In the genomic region with DNA sequence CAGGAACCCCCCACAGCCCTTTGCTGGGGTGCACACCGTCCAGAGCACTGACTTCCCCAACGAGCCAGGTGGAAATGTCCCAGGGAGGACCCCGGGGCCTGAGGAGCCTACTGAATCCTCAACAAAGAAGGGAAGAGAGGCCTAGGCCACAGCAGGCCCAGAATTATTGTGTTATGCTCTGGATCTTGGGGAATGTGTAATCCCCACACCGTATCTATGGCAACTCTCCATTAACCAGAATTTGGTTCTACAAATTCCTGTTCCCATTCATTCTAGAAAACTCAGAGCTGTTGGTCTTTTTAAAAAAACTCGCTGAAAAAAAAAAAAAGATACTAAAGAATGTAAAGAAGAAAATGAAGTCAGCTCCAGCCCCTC, we compare ENCODE assay signal across 14 cellular contexts.
DNase-seq lines count a peak whose midpoint lies in the region; ATAC-seq and TF ChIP-seq lines count a peak whose summit lies in the region.
"Had no signal": no experiment of that assay in that cellular context is flagged by ENCODE, and none has a peak within 500 bp of the region (broad histone marks: within the 10 kb centered on the region; RNA-seq: fewer than 3 reads in every experiment).

No MANE protein-coding gene starts in this region.

- no peak overlapping the region for H3K4me3 Mint-ChIP-seq in natural killer cell
- H3K4me3 Mint-ChIP-seq in natural killer cell treated with Interleukin-12 subunit alpha and Interleukin-12 subunit beta and Interleukin-15 and Interleukin-18, amount 100 ng/mL, for 72 hours = no peak overlapping the region
- H3K4me3 Mint-ChIP-seq in neural crest cell = peak overlapping the region; percentile 61

- H3K27ac ChIP-seq in dorsolateral prefrontal cortex (peak overlapping the region; percentile 49 to 97 (median 90)), urinary bladder (ENCODE audit: low read depth) (peak overlapping the region; percentile 27)
- H3K27ac ChIP-seq: body of pancreas, testis had no signal

- H3K9me3 Mint-ChIP-seq in natural killer cell (no peaks in the 10 kb centered on the region), neural crest cell (no peaks in the 10 kb centered on the region)
- H3K9me3 Mint-ChIP-seq in natural killer cell treated with Interleukin-12 subunit alpha and Interleukin-12 subunit beta and Interleukin-15 and Interleukin-18, amount 100 ng/mL, for 72 hours = no peaks in the 10 kb centered on the region

- TF ChIP-seq CTCF in natural killer cell (IDR thresholded peaks at IDR 0.05) = no peak
- no peak for TF ChIP-seq CTCF in dorsolateral prefrontal cortex (IDR thresholded peaks at IDR 0.05 in 54 of 56, conservative IDR thresholded peaks at IDR 0.05 in 2 of 56; ENCODE audit: low read depth in 1 of 56, partially characterized antibody in 56 of 56)
- TF ChIP-seq CTCF in neural crest cell (conservative IDR thresholded peaks at IDR 0.05) = no peak

- H3K27ac Mint-ChIP-seq in natural killer cell (peak overlapping the region; percentile 87 to 95), neural crest cell (ENCODE audit: unreplicated experiment) (peak overlapping the region; percentile 86)
- peak overlapping the region in 1 of 2 donors; percentile 86 for H3K27ac Mint-ChIP-seq in natural killer cell treated with Interleukin-12 subunit alpha and Interleukin-12 subunit beta and Interleukin-15 and Interleukin-18, amount 100 ng/mL, for 72 hours

- H3K27me3 Mint-ChIP-seq in natural killer cell (ENCODE audit: low read depth in 2 of 2) (no peaks in the 10 kb centered on the region), neural crest cell (ENCODE audit: low read depth) (no peaks in the 10 kb centered on the region)
- no peaks in the 10 kb centered on the region for H3K27me3 Mint-ChIP-seq in natural killer cell treated with Interleukin-12 subunit alpha and Interleukin-12 subunit beta and Interleukin-15 and Interleukin-18, amount 100 ng/mL, for 72 hours

- DNase-seq in natural killer cell (no peak), dorsolateral prefrontal cortex (no peak), neural crest cell (ENCODE audit: low read depth, low spot score) (no peak), sciatic nerve (ENCODE audit: low spot score) (no peak), NOMO-1 (lab: John Stamatoyannopoulos, UW; ENCODE audit: unreplicated experiment in 2 of 2) (no peak)
- no peak for DNase-seq in natural killer cell treated with Interleukin-12 subunit alpha and Interleukin-12 subunit beta and Interleukin-15 and Interleukin-18, amount 100 ng/mL, for 72 hours (ENCODE audit: low spot score)
- DNase-seq: body of pancreas; effector memory CD4-positive, alpha-beta T cell; mammary epithelial cell; PC-3; stimulated activated CD4-positive, alpha-beta T cell treated with anti-CD3 and anti-CD28 coated beads, Interleukin-15, amount 100 ng/mL, for 24 hours; testis had no signal

- no peaks in the 10 kb centered on the region for H3K27me3 ChIP-seq in dorsolateral prefrontal cortex
- H3K27me3 ChIP-seq: body of pancreas, testis had no signal

- no peak for ATAC-seq in natural killer cell
- no peak for ATAC-seq in natural killer cell treated with Interleukin-12 subunit alpha and Interleukin-12 subunit beta and Interleukin-15 and Interleukin-18, amount 100 ng/mL, for 72 hours
- no peak for ATAC-seq in sciatic nerve
- ATAC-seq in GM19455 (IDR thresholded peaks at IDR 0.05; ENCODE audit: unreplicated experiment) = no peak
- ATAC-seq: body of pancreas, PC-3 had no signal

- H3K4me1 Mint-ChIP-seq in natural killer cell = peaks cover 44 to 50% of the 10 kb centered on the region in 2 donors
- peaks cover 9 to 52% of the 10 kb centered on the region in 2 donors for H3K4me1 Mint-ChIP-seq in natural killer cell treated with Interleukin-12 subunit alpha and Interleukin-12 subunit beta and Interleukin-15 and Interleukin-18, amount 100 ng/mL, for 72 hours (ENCODE audit: low read depth in 2 of 2)
- peaks cover 82% of the 10 kb centered on the region for H3K4me1 Mint-ChIP-seq in neural crest cell

- no peaks in the 10 kb centered on the region for H3K36me3 ChIP-seq in urinary bladder (ENCODE audit: insufficient read depth)

- H3K36me3 Mint-ChIP-seq in natural killer cell = no peaks in the 10 kb centered on the region
- no peaks in the 10 kb centered on the region for H3K36me3 Mint-ChIP-seq in natural killer cell treated with Interleukin-12 subunit alpha and Interleukin-12 subunit beta and Interleukin-15 and Interleukin-18, amount 100 ng/mL, for 72 hours
- no peaks in the 10 kb centered on the region for H3K36me3 Mint-ChIP-seq in neural crest cell (ENCODE audit: low read depth)

- intact Hi-C loops in natural killer cell (cut with micrococcal nuclease) (loop anchor here (5.0 kb wide), 1 partner anchor 45 kb away; no protein-coding TSS in a partner anchor), dorsolateral prefrontal cortex (cut with DNase I) (no loop called here), sciatic nerve (cut with DNase I) (no loop called here)

- H3K4me3 ChIP-seq in dorsolateral prefrontal cortex = no peak overlapping the region
- no peak overlapping the region for H3K4me3 ChIP-seq in urinary bladder (ENCODE audit: low read depth, low read length)
- H3K4me3 ChIP-seq: body of pancreas, testis had no signal

- WGBS in urinary bladder = 59% methylated on average over 5 of the region's 5 CpGs

- no peaks in the 10 kb centered on the region for H3K4me1 ChIP-seq in urinary bladder (ENCODE audit: insufficient read depth)
